ENCODE assay signal across 1 cellular context in genomic region chr9:69672828-69673640, GRCh38.
TF ChIP-seq lines count a peak whose summit lies in the region.

No MANE protein-coding gene starts in this region.

TF ChIP-seq in HepG2, 621 proteins besides CTCF, POLR2A, EP300 and RAD21 (continued from another document and continues in another):
- 0 out of 2 replicates have a peak, but pooled peaks have one; percentile 21 for TF ChIP-seq PRDM15 (CRISPR knock-in tag; IDR thresholded peaks at IDR 0.05)
- TF ChIP-seq ARID4A (CRISPR knock-in tag; IDR thresholded peaks at IDR 0.05; ENCODE audit: borderline replicate concordance): peak; percentile 25; the same call in 1 of the 2 replicates
- TF ChIP-seq MYPOP (CRISPR knock-in tag; IDR thresholded peaks at IDR 0.05): peak; percentile 85; the same call in 1 of the 2 replicates
- TF ChIP-seq ZNF331 (CRISPR knock-in tag; IDR thresholded peaks at IDR 0.05): 0 out of 2 replicates have a peak, but pooled peaks have one; percentile 50
- peak; percentile 33 for TF ChIP-seq YY1 (IDR thresholded peaks at IDR 0.05; ENCODE audit: insufficient read depth, insufficient replicate concordance, low read depth, low read length)
- peak; percentile 51; the same call in 1 of the 2 replicates for TF ChIP-seq POGK (CRISPR knock-in tag; conservative IDR thresholded peaks at IDR 0.05)
- TF ChIP-seq NFKB2 (CRISPR knock-in tag; IDR thresholded peaks at IDR 0.05; ENCODE audit: borderline replicate concordance): peak; percentile 48; the same call in 1 of the 2 replicates
- TF ChIP-seq BORCS8-MEF2B (CRISPR knock-in tag; IDR thresholded peaks at IDR 0.05): peak; percentile 48; the same call in 1 of the 2 replicates
- TF ChIP-seq ZNF3 (CRISPR knock-in tag; IDR thresholded peaks at IDR 0.05): no peak
- peak; percentile 53; the same call in 1 of the 2 replicates for TF ChIP-seq ZNF547 (CRISPR knock-in tag; IDR thresholded peaks at IDR 0.05)
- peak; percentile 73 for TF ChIP-seq ZFX (CRISPR knock-in tag; IDR thresholded peaks at IDR 0.05; ENCODE audit: low read depth)
- peak; percentile 38; the same call in 1 of the 2 replicates for TF ChIP-seq SAP130 (CRISPR knock-in tag; IDR thresholded peaks at IDR 0.05; ENCODE audit: low read depth)
- 0 out of 2 replicates have a peak, but pooled peaks have one; percentile 41 for TF ChIP-seq ZBTB7B (CRISPR knock-in tag; IDR thresholded peaks at IDR 0.05)
- peak; percentile 81 for TF ChIP-seq STAG1 (CRISPR knock-in tag; IDR thresholded peaks at IDR 0.05)
- TF ChIP-seq TIGD3 (CRISPR knock-in tag; IDR thresholded peaks at IDR 0.05; ENCODE audit: borderline replicate concordance): no peak
- TF ChIP-seq ZNF17 (CRISPR knock-in tag; IDR thresholded peaks at IDR 0.05): no peak
- TF ChIP-seq HMGXB4 (CRISPR knock-in tag; IDR thresholded peaks at IDR 0.05; ENCODE audit: borderline replicate concordance in 1 of 2, low read depth in 1 of 2): peak; percentile 73 to 84
- TF ChIP-seq ZNF460 (CRISPR knock-in tag; IDR thresholded peaks at IDR 0.05; ENCODE audit: borderline replicate concordance): no peak
- TF ChIP-seq ZBTB38 (CRISPR knock-in tag; IDR thresholded peaks at IDR 0.05): peak; percentile 36; the same call in 1 of the 2 replicates
- TF ChIP-seq GPBP1L1 (CRISPR knock-in tag; IDR thresholded peaks at IDR 0.05): no peak
- TF ChIP-seq ZNF407 (CRISPR knock-in tag; IDR thresholded peaks at IDR 0.05; ENCODE audit: not compliant biosample characterization): peak; percentile 27
- peak; percentile 66; the same call in 1 of the 2 replicates for TF ChIP-seq TFDP1 (CRISPR knock-in tag; IDR thresholded peaks at IDR 0.05; ENCODE audit: borderline replicate concordance)
- TF ChIP-seq XRCC5 (optimal IDR thresholded peaks at IDR 0.05; ENCODE audit: low read length): peak; percentile 96
